Comparison of ENCODE assay signal across 23 cellular contexts in the genomic region with DNA sequence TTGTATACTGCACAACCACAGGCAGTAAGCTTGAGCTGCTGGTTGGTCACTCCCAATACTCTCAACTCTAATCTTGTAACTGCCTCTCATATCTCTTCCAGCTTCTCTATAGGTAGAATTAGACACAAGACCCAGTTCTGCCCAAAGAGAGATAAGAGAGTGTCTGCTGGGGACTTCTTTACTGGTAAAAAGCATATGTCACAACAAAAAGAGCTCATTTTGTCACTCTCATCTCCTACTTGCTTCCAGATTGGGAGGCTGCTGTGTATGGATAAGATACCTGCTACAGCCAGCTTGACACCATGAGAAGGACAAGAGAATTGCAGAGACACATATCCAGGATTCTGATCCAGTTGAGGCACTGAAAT.
"Had no signal": no experiment of that assay in that cellular context is flagged by ENCODE, and none has a peak within 500 bp of the region (broad histone marks: within the 10 kb centered on the region; RNA-seq: fewer than 3 reads in every experiment).

No MANE protein-coding gene starts in this region.

- H3K4me3 ChIP-seq: heart left ventricle, psoas muscle, right lobe of liver, spleen, thoracic aorta, transverse colon had no signal

- H3K27ac Mint-ChIP-seq: naive thymus-derived CD4-positive, alpha-beta T cell; nephron progenitor cell; stimulated activated naive B cell treated with anti-CD40 and anti-IgM and Interleukin-4, amounts not matched to agents 10 μg/mL and 1 μg/mL and 100 μg/mL, for 72 hours; stimulated activated naive CD8-positive, alpha-beta T cell treated with anti-CD3 and anti-CD28 coated beads, Interleukin-15, amount 100 ng/mL, for 72 hours had no signal

- H3K4me1 ChIP-seq: heart left ventricle, psoas muscle, right lobe of liver, spleen had no signal

- H3K36me3 Mint-ChIP-seq: naive thymus-derived CD4-positive, alpha-beta T cell; stimulated activated naive B cell treated with anti-CD40 and anti-IgM and Interleukin-4, amounts not matched to agents 10 μg/mL and 1 μg/mL and 100 μg/mL, for 72 hours had no signal

- H3K4me1 Mint-ChIP-seq: naive thymus-derived CD4-positive, alpha-beta T cell; stimulated activated naive B cell treated with anti-CD40 and anti-IgM and Interleukin-4, amounts not matched to agents 10 μg/mL and 1 μg/mL and 100 μg/mL, for 72 hours; stimulated activated naive CD8-positive, alpha-beta T cell treated with anti-CD3 and anti-CD28 coated beads, Interleukin-15, amount 100 ng/mL, for 72 hours had no signal

- H3K9me3 ChIP-seq: neutrophil, right lobe of liver, thoracic aorta, transverse colon had no signal

- H3K9me3 Mint-ChIP-seq: stimulated activated naive B cell treated with anti-CD40 and anti-IgM and Interleukin-4, amounts not matched to agents 10 μg/mL and 1 μg/mL and 100 μg/mL, for 72 hours had no signal

- H3K4me3 Mint-ChIP-seq: naive thymus-derived CD4-positive, alpha-beta T cell; stimulated activated naive B cell treated with anti-CD40 and anti-IgM and Interleukin-4, amounts not matched to agents 10 μg/mL and 1 μg/mL and 100 μg/mL, for 72 hours; stimulated activated naive CD8-positive, alpha-beta T cell treated with anti-CD3 and anti-CD28 coated beads, Interleukin-15, amount 100 ng/mL, for 72 hours had no signal

- H3K36me3 ChIP-seq: heart left ventricle, neutrophil, right lobe of liver, spleen, thoracic aorta, transverse colon had no signal

- ATAC-seq: heart left ventricle; psoas muscle; right lobe of liver; stimulated activated naive B cell treated with anti-CD40 and anti-IgM and Interleukin-4, amounts not matched to agents 10 μg/mL and 1 μg/mL and 100 μg/mL, for 72 hours; stimulated activated naive CD8-positive, alpha-beta T cell treated with anti-CD3 and anti-CD28 coated beads, Interleukin-15, amount 100 ng/mL, for 72 hours had no signal

- H3K27me3 Mint-ChIP-seq: stimulated activated naive CD8-positive, alpha-beta T cell treated with anti-CD3 and anti-CD28 coated beads, Interleukin-15, amount 100 ng/mL, for 72 hours had no signal

- H3K27me3 ChIP-seq: neutrophil, right lobe of liver, spleen, transverse colon had no signal

- DNase-seq: dermis blood vessel endothelial cell; heart left ventricle; hypothalamus; kidney glomerular epithelial cell; mesendoderm; naive thymus-derived CD4-positive, alpha-beta T cell; nephron progenitor cell; psoas muscle; retina; right lobe of liver; spleen; stimulated activated CD4-positive, alpha-beta T cell treated with anti-CD3 and anti-CD28 coated beads, Interleukin-15, amount 100 ng/mL, for 24 hours; stimulated activated CD4-positive, alpha-beta T cell treated with anti-CD3 and anti-CD28 coated beads, Interleukin-1b, Interleukin-23, amount 100 ng/mL, for 48 hours; stimulated activated CD4-positive, alpha-beta T cell treated with anti-CD3 and anti-CD28 coated beads, Interleukin-4, amount 100 ng/mL, for 24 hours; stimulated activated naive B cell treated with anti-CD40 and anti-IgM and Interleukin-4, amounts not matched to agents 10 μg/mL and 1 μg/mL and 100 μg/mL, for 72 hours; stimulated activated naive CD8-positive, alpha-beta T cell treated with anti-CD3 and anti-CD28 coated beads, Interleukin-15, amount 100 ng/mL, for 72 hours; transverse colon had no signal

- FAIRE-seq: colon, endothelial cell of umbilical vein, frontal cortex, islet of Langerhans had no signal
